8 cellular contexts compared by ENCODE assay signal in the genomic region with DNA sequence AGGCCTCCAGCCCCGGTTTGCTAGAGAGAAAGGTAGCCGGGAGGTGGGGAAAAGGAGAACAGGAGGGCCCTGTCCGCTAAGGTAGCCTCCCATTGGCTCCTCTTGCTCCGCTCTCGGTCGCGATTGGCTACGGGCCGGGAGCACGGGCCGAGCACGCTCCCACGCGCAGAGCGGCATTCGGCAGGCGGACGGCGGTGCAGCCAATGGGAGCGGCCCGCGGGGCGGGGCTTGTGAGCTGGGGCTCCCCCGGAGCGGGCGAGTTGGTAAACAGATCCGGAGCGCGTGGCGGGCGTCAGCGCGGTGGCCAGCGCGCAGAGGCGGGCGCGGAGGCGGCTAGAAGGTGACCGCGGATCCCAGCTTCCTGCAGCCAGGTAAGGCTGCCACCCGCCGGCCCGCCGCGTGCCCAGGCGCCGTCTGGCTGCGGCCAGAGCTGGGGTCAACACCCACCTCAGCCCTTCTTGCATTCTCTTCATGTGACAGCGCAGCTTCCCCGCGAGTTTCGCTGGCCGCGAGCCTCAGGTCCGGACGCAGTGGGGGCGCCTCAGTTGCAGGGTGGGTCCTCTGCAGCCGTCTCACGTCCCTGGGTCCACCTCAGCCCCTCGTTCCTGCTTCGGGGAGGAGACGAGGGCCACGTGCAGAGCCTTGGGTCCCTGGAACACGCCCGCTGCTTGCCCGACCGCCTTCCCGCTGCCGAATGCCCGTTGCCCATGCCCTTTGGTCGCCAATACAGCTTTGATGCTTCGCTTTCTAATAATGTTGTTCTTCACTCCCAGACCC.
A peak's percentile ranks its signal among the peaks of the same experiment; 100 is the strongest.
DNase-seq lines count a peak whose midpoint lies in the region; ATAC-seq lines count a peak whose summit lies in the region.

A gene (plus strand): TSS at position 266 of the 777 bp plus-strand sequence. CDS start 21,092 bp downstream, outside the sequence.

- peaks cover 68% of the 10 kb centered on the region for H3K4me1 Mint-ChIP-seq in dendritic cell treated with granulocyte-macrophage colony-stimulating factor and Interleukin-4, amounts not matched to agents 40 ng/mL and 50 ng/mL, for 4 days (ENCODE audit: low read depth)

- H3K9me3 ChIP-seq in BLaER1 = peaks cover 7% of the 10 kb centered on the region

- peak within 1 kb of the TSS; percentile 98 for H3K4me2 ChIP-seq in BLaER1

- H3K36me3 Mint-ChIP-seq in dendritic cell treated with granulocyte-macrophage colony-stimulating factor and Interleukin-4, amounts not matched to agents 40 ng/mL and 50 ng/mL, for 4 days (ENCODE audit: low read depth) = peaks cover 25% of the 10 kb centered on the region

- no peaks in the 10 kb centered on the region for H3K27me3 Mint-ChIP-seq in dendritic cell treated with granulocyte-macrophage colony-stimulating factor and Interleukin-4, amounts not matched to agents 40 ng/mL and 50 ng/mL, for 4 days

- DNase-seq in NCI-H774 (lab: John Stamatoyannopoulos, UW) (peak; percentile 100), left kidney (ENCODE audit: low read depth, low spot score) (peak; percentile 100)
- DNase-seq in activated CD4-positive, alpha-beta T cell treated with anti-CD3 and anti-CD28 coated beads, Interleukin-2, amount 50 U/mL, for 4 hours = peak; percentile 96 to 98
- peak; percentile 99 for DNase-seq in stimulated activated CD4-positive, alpha-beta T cell treated with anti-CD3 and anti-CD28 coated beads, Interleukin-1b, Interleukin-23, amount 100 ng/mL, for 48 hours

- peak within 1 kb of the TSS; percentile 91 for H3K9ac ChIP-seq in BLaER1

- peaks cover 65% of the 10 kb centered on the region for H3K4me1 ChIP-seq in BLaER1

- H3K4me3 ChIP-seq in BLaER1 = peak within 1 kb of the TSS; percentile 91

- H3K4me3 Mint-ChIP-seq in dendritic cell treated with granulocyte-macrophage colony-stimulating factor and Interleukin-4, amounts not matched to agents 40 ng/mL and 50 ng/mL, for 4 days = peak within 1 kb of the TSS; percentile 82

- peaks cover 7% of the 10 kb centered on the region for H3K9me3 Mint-ChIP-seq in dendritic cell treated with granulocyte-macrophage colony-stimulating factor and Interleukin-4, amounts not matched to agents 40 ng/mL and 50 ng/mL, for 4 days

- peaks cover 35% of the 10 kb centered on the region for H4K20me1 ChIP-seq in BLaER1

- peak within 1 kb of the TSS; percentile 98 for H3K27ac Mint-ChIP-seq in dendritic cell treated with granulocyte-macrophage colony-stimulating factor and Interleukin-4, amounts not matched to agents 40 ng/mL and 50 ng/mL, for 4 days

- peak within 1 kb of the TSS; percentile 94 for H3K27ac ChIP-seq in BLaER1

- intact Hi-C loops in dendritic cell treated with granulocyte-macrophage colony-stimulating factor and Interleukin-4, amounts not matched to agents 40 ng/mL and 50 ng/mL, for 4 days (cut with micrococcal nuclease) = loop anchor here (10.0 kb wide), 1 partner anchor 305 kb away; no protein-coding TSS in a partner anchor

- 0 out of 2 replicates have a peak, but pooled peaks cover 5% of the 10 kb centered on the region for H3K36me3 ChIP-seq in BLaER1

- peak; percentile 92 for ATAC-seq in GM19438 (IDR thresholded peaks at IDR 0.05; ENCODE audit: low read depth, unreplicated experiment)
- peak; percentile 95 for ATAC-seq in HG03571 (IDR thresholded peaks at IDR 0.05; ENCODE audit: unreplicated experiment)

- H3K27me3 ChIP-seq in BLaER1 = no peaks in the 10 kb centered on the region

Comparison
In these comparisons a context has a peak if more than half of its experiments do, and no peak if none do; other contexts are left out.
1. Peak in every context shown above with its lines: DNase-seq, ATAC-seq, H3K4me3 ChIP-seq and H3K27ac ChIP-seq.